In the genomic region with DNA sequence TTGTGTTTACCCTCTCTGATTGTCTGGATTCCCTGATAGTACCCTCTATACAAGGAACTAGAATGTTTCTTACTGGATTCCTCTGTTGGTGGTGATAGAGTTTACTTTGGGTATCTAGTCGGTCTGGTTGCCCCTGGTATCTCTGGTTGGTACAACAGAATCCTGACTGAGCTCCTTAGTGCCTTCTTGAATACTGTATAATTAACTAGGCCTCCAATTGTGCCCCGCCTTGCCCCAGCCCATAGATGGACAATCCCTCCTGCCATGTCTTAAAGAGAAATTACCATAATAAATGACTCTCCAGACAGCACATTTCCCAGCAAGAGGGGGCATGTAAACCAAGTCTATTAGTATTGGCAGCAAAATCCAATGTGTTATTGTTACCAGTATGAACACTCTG, we compare ENCODE assay signal across 25 cellular contexts. TPM values are rescaled to one million over a fixed set of nuclear protein-coding genes. Genes with fewer than 3 reads are reported as not detected.
"Had no signal": no experiment of that assay in that cellular context is flagged by ENCODE, and none has a peak within 500 bp of the region (broad histone marks: within the 10 kb centered on the region; RNA-seq: fewer than 3 reads in every experiment).

No MANE protein-coding gene starts in this region.

- H3K36me3 Mint-ChIP-seq: activated naive CD4-positive, alpha-beta T cell treated with anti-CD3 and anti-CD28 coated beads, Interleukin-2, amount 10 ng/mL, durations not matched to agents 7 days and 5 days; T-cell had no signal

- ATAC-seq: activated CD4-positive, CD25-positive, alpha-beta regulatory T cell treated with anti-CD3 and anti-CD28 coated beads, Interleukin-2, amount 50 U/mL, for 24 hours; activated naive CD8-positive, alpha-beta T cell treated with anti-CD3 and anti-CD28 coated beads, Interleukin-2, amount 50 U/mL, for 24 hours; T-cell had no signal

- FAIRE-seq: endothelial cell of umbilical vein, urothelium cell line had no signal

- H3K4me3 ChIP-seq: esophagus muscularis mucosa, thyroid gland had no signal

- H3K9me3 Mint-ChIP-seq: activated CD4-positive, alpha-beta T cell treated with anti-CD3 and anti-CD28 coated beads, Interleukin-2, amount 10 ng/mL, durations not matched to agents 7 days and 5 days; activated naive CD4-positive, alpha-beta T cell treated with anti-CD3 and anti-CD28 coated beads, Interleukin-2, amount 10 ng/mL, durations not matched to agents 7 days and 5 days; activated naive CD8-positive, alpha-beta T cell treated with anti-CD3 and anti-CD28 coated beads, Interleukin-2, amount 50 U/mL, for 24 hours; dendritic cell treated with granulocyte-macrophage colony-stimulating factor and Interleukin-4, amounts not matched to agents 40 ng/mL and 50 ng/mL, for 4 days; nephron progenitor cell; T-cell had no signal

- H3K4me1 ChIP-seq: thyroid gland had no signal

- H3K4me1 Mint-ChIP-seq: activated CD4-positive, alpha-beta T cell treated with anti-CD3 and anti-CD28 coated beads, Interleukin-2, amount 10 ng/mL, durations not matched to agents 7 days and 5 days; activated naive CD4-positive, alpha-beta T cell treated with anti-CD3 and anti-CD28 coated beads, Interleukin-2, amount 10 ng/mL, durations not matched to agents 7 days and 5 days had no signal

- H3K27ac Mint-ChIP-seq: activated CD4-positive, alpha-beta T cell treated with anti-CD3 and anti-CD28 coated beads, Interleukin-2, amount 10 ng/mL, durations not matched to agents 7 days and 5 days; activated naive CD4-positive, alpha-beta T cell treated with anti-CD3 and anti-CD28 coated beads, Interleukin-2, amount 10 ng/mL, durations not matched to agents 7 days and 5 days; activated naive CD8-positive, alpha-beta T cell treated with anti-CD3 and anti-CD28 coated beads, Interleukin-2, amount 50 U/mL, for 24 hours; dendritic cell treated with granulocyte-macrophage colony-stimulating factor and Interleukin-4, amounts not matched to agents 40 ng/mL and 50 ng/mL, for 4 days; nephron progenitor cell; progenitor cell of endocrine pancreas; T-cell had no signal

- DNase-seq: activated CD4-positive, alpha-beta T cell treated with anti-CD3 and anti-CD28 coated beads, Interleukin-2, amount 10 ng/mL, durations not matched to agents 7 days and 5 days; activated CD8-positive, alpha-beta memory T cell treated with anti-CD3 and anti-CD28 coated beads, Interleukin-2, amount 50 U/mL, for 4 hours; activated effector memory CD4-positive, alpha-beta T cell treated with Interleukin-2 at 50 U/mL for 16 hours; activated naive CD4-positive, alpha-beta T cell treated with anti-CD3 and anti-CD28 coated beads, Interleukin-2, amount 10 ng/mL, durations not matched to agents 7 days and 5 days; activated naive CD8-positive, alpha-beta T cell treated with anti-CD3 and anti-CD28 coated beads, Interleukin-2, amount 50 U/mL, for 24 hours; activated T-cell treated with anti-CD3 and anti-CD28 coated beads, Interleukin-2, amount 50 U/mL, for 48 hours; aorta; effector memory CD4-positive, alpha-beta T cell; midbrain; nephron progenitor cell; stimulated activated CD4-positive, alpha-beta T cell treated with anti-CD3 and anti-CD28 coated beads, Interleukin-12 subunit alpha, Interleukin-12 subunit beta, amount 100 ng/mL, for 4 hours; stimulated activated CD4-positive, alpha-beta T cell treated with anti-CD3 and anti-CD28 coated beads, Interleukin-1b, Interleukin-23, amount 100 ng/mL, for 48 hours; stimulated activated CD8-positive, alpha-beta memory T cell treated with anti-CD3 and anti-CD28 coated beads, Interleukin-4, amount 100 ng/mL, for 48 hours; stimulated activated naive CD4-positive, alpha-beta T cell; T-cell; T1000; thyroid gland had no signal

- H3K27me3 ChIP-seq: thyroid gland had no signal

- H3K4me3 Mint-ChIP-seq: activated CD4-positive, alpha-beta T cell treated with anti-CD3 and anti-CD28 coated beads, Interleukin-2, amount 10 ng/mL, durations not matched to agents 7 days and 5 days; activated naive CD4-positive, alpha-beta T cell treated with anti-CD3 and anti-CD28 coated beads, Interleukin-2, amount 10 ng/mL, durations not matched to agents 7 days and 5 days; activated naive CD8-positive, alpha-beta T cell treated with anti-CD3 and anti-CD28 coated beads, Interleukin-2, amount 50 U/mL, for 24 hours; dendritic cell treated with granulocyte-macrophage colony-stimulating factor and Interleukin-4, amounts not matched to agents 40 ng/mL and 50 ng/mL, for 4 days; nephron progenitor cell; T-cell had no signal

- H3K27ac ChIP-seq: esophagus muscularis mucosa, thyroid gland had no signal

- H3K9me3 ChIP-seq: esophagus muscularis mucosa, thyroid gland had no signal

- H3K36me3 ChIP-seq: esophagus muscularis mucosa, thyroid gland had no signal

RNA-seq across cellular contexts. Expression of a gene that starts 2.3 kb away (rescaled TPM):
- total RNA-seq: activated CD4-positive, alpha-beta T cell treated with anti-CD3 and anti-CD28 coated beads, Interleukin-2, amount 10 ng/mL, durations not matched to agents 7 days and 5 days; aorta; endothelial cell of umbilical vein; liver; myocyte; T-cell; thyroid gland had no signal
- polyA plus RNA-seq: aorta, endothelial cell of umbilical vein had no signal
